ENCODE assay signal across 19 cellular contexts in the genomic region with DNA sequence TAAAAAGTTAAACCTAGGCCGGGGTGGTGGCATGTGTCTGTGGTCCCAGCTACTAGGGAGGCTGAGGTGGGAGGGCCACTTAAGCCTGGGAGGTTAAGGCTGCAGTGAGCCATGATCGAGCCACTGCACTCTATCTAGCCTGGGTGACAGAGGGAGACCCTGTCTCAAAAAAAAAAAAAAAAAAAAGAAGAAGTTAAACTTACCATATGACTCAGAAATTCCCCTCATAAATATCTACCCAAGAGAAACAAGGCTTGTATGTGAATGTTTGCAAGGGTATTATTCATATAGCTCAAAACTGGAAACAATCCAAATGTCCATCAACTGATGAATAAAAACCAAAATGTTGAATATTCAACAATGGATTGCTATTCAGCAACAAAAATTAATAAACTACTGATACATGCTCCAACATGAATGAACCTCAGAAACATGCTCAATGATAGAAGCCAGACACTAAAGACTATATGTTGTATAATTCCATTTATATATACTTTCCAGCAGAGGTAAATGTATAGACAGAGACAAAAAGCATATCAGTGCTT. TPM values are rescaled to one million over a fixed set of nuclear protein-coding genes. Genes with fewer than 3 reads are reported as not detected.
A peak's percentile ranks its signal among the peaks of the same experiment; 100 is the strongest.
DNase-seq lines count a peak whose midpoint lies in the region; ATAC-seq and TF ChIP-seq lines count a peak whose summit lies in the region.
"Had no signal": no experiment of that assay in that cellular context is flagged by ENCODE, and none has a peak within 500 bp of the region (broad histone marks: within the 10 kb centered on the region; RNA-seq: fewer than 3 reads in every experiment).

No MANE protein-coding gene starts in this region.

- no peak for TF ChIP-seq CTCF in adrenal gland (IDR thresholded peaks at IDR 0.05)

- DNase-seq in MV-4-11 (lab: John Stamatoyannopoulos, UW) (peak; percentile 71), UCSD-AML1 (lab: John Stamatoyannopoulos, UW; ENCODE audit: unreplicated experiment) (peak; percentile 9), naive B cell (no peak), adrenal gland (no peak), HPDE6-E6E7 (ENCODE audit: extremely low spot score) (no peak)
- DNase-seq: activated CD4-positive, CD25-positive, alpha-beta regulatory T cell treated with anti-CD3 and anti-CD28 coated beads, Interleukin-2, amount 50 U/mL, for 72 hours; activated naive CD8-positive, alpha-beta T cell treated with anti-CD3 and anti-CD28 coated beads for 36 hours; Caco-2; mesendoderm; naive thymus-derived CD8-positive, alpha-beta T cell; NCI-H1694; NCI-H748 treated with DMSO at 0.1 percent for 48 hours; Peyer's patch had no signal

- ATAC-seq in GM21529 (IDR thresholded peaks at IDR 0.05; ENCODE audit: unreplicated experiment) (peak; percentile 45), naive B cell (ENCODE audit: low read depth in 2 of 2) (peak; percentile 57), HG03095 (IDR thresholded peaks at IDR 0.05; ENCODE audit: unreplicated experiment) (no peak), GM21360 (IDR thresholded peaks at IDR 0.05; ENCODE audit: unreplicated experiment) (no peak)
- ATAC-seq: naive thymus-derived CD8-positive, alpha-beta T cell had no signal

- TF ChIP-seq POLR2A in adrenal gland (IDR thresholded peaks at IDR 0.05): no peak

- no peak overlapping the region for H3K4me3 ChIP-seq in adrenal gland
- H3K4me3 ChIP-seq: Peyer's patch, right atrium auricular region, SK-N-MC had no signal

- peaks cover 0 to 10% of the 10 kb centered on the region in 2 donors for H3K36me3 Mint-ChIP-seq in naive B cell
- H3K36me3 Mint-ChIP-seq: activated naive CD8-positive, alpha-beta T cell treated with anti-CD3 and anti-CD28 coated beads for 36 hours; naive thymus-derived CD8-positive, alpha-beta T cell had no signal

- WGBS in adrenal gland, 4 donors: 56 to 81% (median 69%) methylated on average over 2 of the region's 2 CpGs

- H3K27ac Mint-ChIP-seq in naive B cell: peak overlapping the region in 1 of 6 donors; percentile 10
- H3K27ac Mint-ChIP-seq: activated naive CD8-positive, alpha-beta T cell treated with anti-CD3 and anti-CD28 coated beads for 36 hours; activated T-helper 1 cell treated with anti-CD3 and anti-CD28 coated beads, Interleukin-12 subunit alpha, Interleukin-12 subunit beta, Interleukin-2, Interleukin-4 antibody, amounts not matched to agents 30 ng/mL and 10 ng/mL and 1 ng/mL, durations not matched to agents 14 hours and 24 hours and 36 hours had no signal

- peaks cover 0 to 6% of the 10 kb centered on the region in 2 donors for H3K4me1 ChIP-seq in adrenal gland (replicated peaks in 1 of 2)
- H3K4me1 ChIP-seq: Caco-2 had no signal

- H3K4me1 Mint-ChIP-seq in naive B cell: peaks cover 0 to 12% (median 6%) of the 10 kb centered on the region in 3 donors

- no peaks in the 10 kb centered on the region for H3K27me3 ChIP-seq in adrenal gland
- H3K27me3 ChIP-seq: Peyer's patch, right atrium auricular region had no signal

- no peak overlapping the region for H3K4me3 Mint-ChIP-seq in naive B cell
- H3K4me3 Mint-ChIP-seq: activated naive CD8-positive, alpha-beta T cell treated with anti-CD3 and anti-CD28 coated beads for 36 hours; activated T-helper 1 cell treated with anti-CD3 and anti-CD28 coated beads, Interleukin-12 subunit alpha, Interleukin-12 subunit beta, Interleukin-2, Interleukin-4 antibody, amounts not matched to agents 30 ng/mL and 10 ng/mL and 1 ng/mL, durations not matched to agents 14 hours and 24 hours and 36 hours; naive thymus-derived CD8-positive, alpha-beta T cell had no signal

- H3K27ac ChIP-seq in adrenal gland: no peak overlapping the region
- H3K27ac ChIP-seq: Peyer's patch, right atrium auricular region, SK-N-MC had no signal

- no peaks in the 10 kb centered on the region for H3K27me3 Mint-ChIP-seq in naive B cell
- H3K27me3 Mint-ChIP-seq: activated naive CD8-positive, alpha-beta T cell treated with anti-CD3 and anti-CD28 coated beads for 36 hours; naive thymus-derived CD8-positive, alpha-beta T cell had no signal

- no peaks in the 10 kb centered on the region for H3K36me3 ChIP-seq in adrenal gland (replicated peaks in 1 of 2)
- H3K36me3 ChIP-seq: Peyer's patch, right atrium auricular region had no signal

- intact Hi-C loops in adrenal gland (cut with DNase I): no loop called here

- no peaks in the 10 kb centered on the region for H3K9me3 ChIP-seq in adrenal gland (replicated peaks in 1 of 3)
- H3K9me3 ChIP-seq: Caco-2, Peyer's patch, right atrium auricular region had no signal

- peaks cover 3 to 11% (median 7%) of the 10 kb centered on the region in 7 donors for H3K9me3 Mint-ChIP-seq in naive B cell
- H3K9me3 Mint-ChIP-seq: activated naive CD8-positive, alpha-beta T cell treated with anti-CD3 and anti-CD28 coated beads for 36 hours; activated T-helper 1 cell treated with anti-CD3 and anti-CD28 coated beads, Interleukin-12 subunit alpha, Interleukin-12 subunit beta, Interleukin-2, Interleukin-4 antibody, amounts not matched to agents 30 ng/mL and 10 ng/mL and 1 ng/mL, durations not matched to agents 14 hours and 24 hours and 36 hours; naive thymus-derived CD8-positive, alpha-beta T cell had no signal

RNA-seq across cellular contexts. Expression of a gene that starts 5.5 kb away (rescaled TPM):
- polyA plus RNA-seq in naive B cell (ENCODE audit: low read depth in 6 of 6) (10 to 100 TPM; 12.9 to 32.6 (median 19.0) TPM), adrenal gland (10 to 100 TPM; 56.0 to 72.6 (median 57.0) TPM)
- 10 to 100 TPM; 14.3 to 97.8 (median 48.6) TPM for total RNA-seq in adrenal gland

Comparison
In these comparisons a context has a peak if more than half of its experiments do, and no peak if none do; other contexts are left out.
1. ATAC-seq: peak in GM21529 (single experiment) and naive B cell (2 of 2); none in HG03095 (single experiment) and GM21360 (single experiment).
2. DNase-seq: peak in MV-4-11 (single experiment) and UCSD-AML1 (single experiment); none in naive B cell (single experiment), adrenal gland (0 of 7) and HPDE6-E6E7 (single experiment).